In the genomic region with DNA sequence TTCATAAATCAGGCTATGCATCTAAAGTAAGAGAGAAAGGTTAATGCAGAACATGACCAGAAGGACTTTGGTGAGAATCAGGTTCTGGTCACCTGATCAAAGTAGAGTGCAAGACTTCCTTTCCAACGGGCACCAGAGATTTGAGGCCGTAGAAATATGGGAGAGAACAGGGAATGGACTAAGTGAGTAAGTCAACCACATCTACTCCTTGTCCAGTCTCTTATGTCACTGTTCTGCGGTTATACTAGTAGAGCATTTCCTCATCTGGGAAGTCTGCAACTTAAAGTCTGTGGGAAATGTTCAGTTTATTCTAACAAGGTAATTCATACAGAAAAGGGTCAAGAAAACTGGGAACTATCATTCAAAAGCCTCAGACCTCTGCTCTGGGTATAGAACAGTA, we compare ENCODE assay signal across 1 cellular context.
TF ChIP-seq lines count a peak whose summit lies in the region.

No MANE protein-coding gene starts in this region.

TF ChIP-seq in GM23338, 12 proteins besides CTCF, POLR2A, EP300 and RAD21 (continued from another document):
- TF ChIP-seq EZH2phosphoT487 (IDR thresholded peaks at IDR 0.05; ENCODE audit: unreplicated experiment): no peak
- TF ChIP-seq NANOG (IDR thresholded peaks at IDR 0.05; ENCODE audit: borderline replicate concordance): no peak
- no peak for TF ChIP-seq EZH2 (IDR thresholded peaks at IDR 0.05; ENCODE audit: low read depth, unreplicated experiment)
- TF ChIP-seq, protein P1, sequence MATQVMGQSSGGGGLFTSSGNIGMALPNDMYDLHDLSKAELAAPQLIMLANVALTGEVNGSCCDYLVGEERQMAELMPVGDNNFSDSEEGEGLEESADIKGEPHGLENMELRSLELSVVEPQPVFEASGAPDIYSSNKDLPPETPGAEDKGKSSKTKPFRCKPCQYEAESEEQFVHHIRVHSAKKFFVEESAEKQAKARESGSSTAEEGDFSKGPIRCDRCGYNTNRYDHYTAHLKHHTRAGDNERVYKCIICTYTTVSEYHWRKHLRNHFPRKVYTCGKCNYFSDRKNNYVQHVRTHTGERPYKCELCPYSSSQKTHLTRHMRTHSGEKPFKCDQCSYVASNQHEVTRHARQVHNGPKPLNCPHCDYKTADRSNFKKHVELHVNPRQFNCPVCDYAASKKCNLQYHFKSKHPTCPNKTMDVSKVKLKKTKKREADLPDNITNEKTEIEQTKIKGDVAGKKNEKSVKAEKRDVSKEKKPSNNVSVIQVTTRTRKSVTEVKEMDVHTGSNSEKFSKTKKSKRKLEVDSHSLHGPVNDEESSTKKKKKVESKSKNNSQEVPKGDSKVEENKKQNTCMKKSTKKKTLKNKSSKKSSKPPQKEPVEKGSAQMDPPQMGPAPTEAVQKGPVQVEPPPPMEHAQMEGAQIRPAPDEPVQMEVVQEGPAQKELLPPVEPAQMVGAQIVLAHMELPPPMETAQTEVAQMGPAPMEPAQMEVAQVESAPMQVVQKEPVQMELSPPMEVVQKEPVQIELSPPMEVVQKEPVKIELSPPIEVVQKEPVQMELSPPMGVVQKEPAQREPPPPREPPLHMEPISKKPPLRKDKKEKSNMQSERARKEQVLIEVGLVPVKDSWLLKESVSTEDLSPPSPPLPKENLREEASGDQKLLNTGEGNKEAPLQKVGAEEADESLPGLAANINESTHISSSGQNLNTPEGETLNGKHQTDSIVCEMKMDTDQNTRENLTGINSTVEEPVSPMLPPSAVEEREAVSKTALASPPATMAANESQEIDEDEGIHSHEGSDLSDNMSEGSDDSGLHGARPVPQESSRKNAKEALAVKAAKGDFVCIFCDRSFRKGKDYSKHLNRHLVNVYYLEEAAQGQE (IDR thresholded peaks at IDR 0.05; ENCODE audit: unreplicated experiment): no peak
- TF ChIP-seq JUNB (IDR thresholded peaks at IDR 0.05; ENCODE audit: unreplicated experiment): no peak
